ENCODE assay signal across 24 cellular contexts in genomic region chr14:62187265-62187664, GRCh38.
DNase-seq lines count a peak whose midpoint lies in the region; ATAC-seq and TF ChIP-seq lines count a peak whose summit lies in the region.
"Had no signal": no experiment of that assay in that cellular context is flagged by ENCODE, and none has a peak within 500 bp of the region (broad histone marks: within the 10 kb centered on the region; RNA-seq: fewer than 3 reads in every experiment).

No MANE protein-coding gene starts in this region.

- no peaks in the 10 kb centered on the region for H4K20me1 ChIP-seq in neural progenitor cell (ENCODE audit: low read depth)

- H3K27me3 Mint-ChIP-seq in neural progenitor cell (ENCODE audit: insufficient read depth, low read depth): peaks cover 6% of the 10 kb centered on the region
- peaks cover 26% of the 10 kb centered on the region for H3K27me3 Mint-ChIP-seq in CD8-positive, alpha-beta T cell (ENCODE audit: low read depth)

- H3K4me2 ChIP-seq in neural progenitor cell: no peak overlapping the region
- H3K4me2 ChIP-seq: KMS-11 had no signal

- H3F3A ChIP-seq in neural progenitor cell (ENCODE audit: low read depth): peaks cover 11% of the 10 kb centered on the region

- H3K4me1 ChIP-seq in NT2/D1 (ENCODE audit: insufficient read depth, insufficient read length): no peaks in the 10 kb centered on the region
- H3K4me1 ChIP-seq in neural progenitor cell: peaks cover 4% of the 10 kb centered on the region
- no peaks in the 10 kb centered on the region for H3K4me1 ChIP-seq in CD8-positive, alpha-beta T cell (ENCODE audit: insufficient read depth, low read length)

- no peaks in the 10 kb centered on the region for H3K36me3 ChIP-seq in NT2/D1 (ENCODE audit: insufficient read depth, insufficient read length, low read length)
- no peaks in the 10 kb centered on the region for H3K36me3 ChIP-seq in neural progenitor cell
- no peaks in the 10 kb centered on the region for H3K36me3 ChIP-seq in CD8-positive, alpha-beta T cell (ENCODE audit: insufficient read depth, low read length)

- H3K4me1 Mint-ChIP-seq in neural progenitor cell: no peaks in the 10 kb centered on the region
- H3K4me1 Mint-ChIP-seq in CD8-positive, alpha-beta T cell (ENCODE audit: low read depth): no peaks in the 10 kb centered on the region

- CTCF ChIA-PET in CD8-positive, alpha-beta T cell (lab: Charles Lee): no interaction called here

- H3K9ac ChIP-seq in NT2/D1 (ENCODE audit: insufficient read length, low read depth) (no peak overlapping the region), neural progenitor cell (no peak overlapping the region)
- H3K9ac ChIP-seq: GM23248, KMS-11 had no signal

- H2AFZ ChIP-seq in neural progenitor cell (replicated peaks): no peak overlapping the region
- H2AFZ ChIP-seq: GM23248 had no signal

- POLR2A ChIA-PET in CD8-positive, alpha-beta T cell (lab: Charles Lee): no interaction called here

- no peaks in the 10 kb centered on the region for H3K36me3 Mint-ChIP-seq in neural progenitor cell
- H3K36me3 Mint-ChIP-seq in CD8-positive, alpha-beta T cell: no peaks in the 10 kb centered on the region

- no peaks in the 10 kb centered on the region for H3K27me3 ChIP-seq in NT2/D1 (ENCODE audit: insufficient read depth, insufficient read length)
- H3K27me3 ChIP-seq in neural progenitor cell: peaks cover 80% of the 10 kb centered on the region
- no peaks in the 10 kb centered on the region for H3K27me3 ChIP-seq in CD8-positive, alpha-beta T cell (ENCODE audit: insufficient read depth, low read length)

- H3K27ac ChIP-seq in neural progenitor cell: no peak overlapping the region
- no peak overlapping the region for H3K27ac ChIP-seq in CD8-positive, alpha-beta T cell (ENCODE audit: low read depth, low read length)
- H3K27ac ChIP-seq: 22Rv1, GM23248, KMS-11, RWPE1, SK-N-MC had no signal

- DNase-seq in DMS53 (lab: John Stamatoyannopoulos, UW) (peak; percentile 9), DMS53 treated with DMSO at 0.1 percent for 48 hours (lab: John Stamatoyannopoulos, UW; ENCODE audit: unreplicated experiment) (no peak), NT2/D1 (ENCODE audit: low read depth, low spot score) (peak; percentile 23), iPS-NIHi11 (ENCODE audit: low spot score) (peak; percentile 16), neural progenitor cell (ENCODE audit: low spot score) (peak; percentile 72), NCI-H2227 (lab: John Stamatoyannopoulos, UW; ENCODE audit: unreplicated experiment) (no peak), foreskin melanocyte (no peak)
- DNase-seq in CD8-positive, alpha-beta T cell: no peak
- DNase-seq: AML-193, C1 segment of cervical spinal cord, DND-41, GM23248, IMR-90, MV-4-11, NCI-H1105 treated with DMSO at 0.1 percent for 48 hours, NCI-H1694, NCI-H2227 treated with DMSO at 0.1 percent for 48 hours, NCI-H510A, NCI-H748 treated with DMSO at 0.1 percent for 48 hours, SHP77 treated with DMSO at 0.1 percent for 48 hours had no signal

- no peaks in the 10 kb centered on the region for H3K9me3 Mint-ChIP-seq in neural progenitor cell
- no peaks in the 10 kb centered on the region for H3K9me3 Mint-ChIP-seq in CD8-positive, alpha-beta T cell

- TF ChIP-seq CTCF in neural progenitor cell (IDR thresholded peaks at IDR 0.05): no peak
- TF ChIP-seq CTCF in CD8-positive, alpha-beta T cell (IDR thresholded peaks at IDR 0.05): no peak

- H3K4me3 ChIP-seq in NT2/D1 (ENCODE audit: insufficient read length, low read depth) (no peak overlapping the region), neural progenitor cell (no peak overlapping the region)
- H3K4me3 ChIP-seq in CD8-positive, alpha-beta T cell (ENCODE audit: low read depth, low read length): no peak overlapping the region
- H3K4me3 ChIP-seq: GM23248, SK-N-MC had no signal

- no peak overlapping the region for H3K4me3 Mint-ChIP-seq in neural progenitor cell
- H3K4me3 Mint-ChIP-seq in CD8-positive, alpha-beta T cell: no peak overlapping the region

- H3K79me2 ChIP-seq in neural progenitor cell (ENCODE audit: low read depth): no peaks in the 10 kb centered on the region

- H3K27ac Mint-ChIP-seq in neural progenitor cell: no peak overlapping the region
- no peak overlapping the region for H3K27ac Mint-ChIP-seq in CD8-positive, alpha-beta T cell

- intact Hi-C loops in CD8-positive, alpha-beta T cell (cut with DNase I, micrococcal nuclease): no loop called here

- no peak for ATAC-seq in CD8-positive, alpha-beta T cell

- H3K9me3 ChIP-seq in NT2/D1 (ENCODE audit: insufficient read depth, low read length) (no peaks in the 10 kb centered on the region), neural progenitor cell (ENCODE audit: low read depth) (no peaks in the 10 kb centered on the region)
- no peaks in the 10 kb centered on the region for H3K9me3 ChIP-seq in CD8-positive, alpha-beta T cell (ENCODE audit: low read length)

Comparison
In these comparisons a context has a peak if more than half of its experiments do, and no peak if none do; other contexts are left out.
1. DNase-seq: peak in DMS53 (single experiment), NT2/D1 (single experiment), iPS-NIHi11 (single experiment) and neural progenitor cell (single experiment); none in DMS53 treated with DMSO at 0.1 percent for 48 hours (single experiment), CD8-positive, alpha-beta T cell (0 of 7), NCI-H2227 (single experiment) and foreskin melanocyte (single experiment).